ENCODE assay signal across 23 cellular contexts in the genomic region with DNA sequence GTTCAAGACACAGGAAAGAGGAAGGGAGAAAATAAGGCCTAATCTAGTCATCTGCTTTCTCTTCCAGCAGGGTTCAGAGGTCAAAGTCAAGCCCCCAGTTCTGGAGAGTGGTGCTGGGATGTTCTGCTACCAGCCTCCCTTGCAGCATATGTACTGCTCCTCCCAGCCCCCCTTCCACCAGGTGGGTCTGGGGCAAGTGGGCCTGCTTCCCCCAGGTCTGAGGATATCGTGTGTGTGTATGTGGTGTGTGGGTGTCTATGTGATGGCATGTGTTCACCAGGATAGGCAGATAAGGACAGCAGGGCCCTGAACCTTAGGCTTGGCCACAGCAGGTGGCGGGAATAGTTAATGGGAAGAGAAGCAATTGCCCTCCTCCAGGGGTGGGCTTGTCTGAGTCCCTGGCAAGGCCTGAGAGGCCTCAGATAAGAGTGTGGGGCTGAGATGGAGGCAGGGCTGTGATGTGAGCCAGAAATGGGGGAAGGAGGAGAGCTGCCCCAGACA. TPM values are rescaled to one million over a fixed set of nuclear protein-coding genes. Genes with fewer than 3 reads are reported as not detected.
DNase-seq lines count a peak whose midpoint lies in the region; FAIRE-seq and TF ChIP-seq lines count a peak whose summit lies in the region.
"Had no signal": no experiment of that assay in that cellular context is flagged by ENCODE, and none has a peak within 500 bp of the region (broad histone marks: within the 10 kb centered on the region; RNA-seq: fewer than 3 reads in every experiment).

No MANE protein-coding gene starts in this region.

- DNase-seq in HTR-8/SVneo (ENCODE audit: insufficient read length, low spot score) (no peak), endothelial cell (ENCODE audit: low spot score) (no peak), progenitor cell of endocrine pancreas (ENCODE audit: low spot score, unreplicated experiment) (no peak), esophagus muscularis mucosa (ENCODE audit: extremely low spot score) (no peak), globus pallidus (ENCODE audit: low spot score) (no peak), GM10266 (ENCODE audit: extremely low spot score) (no peak)
- DNase-seq: activated CD8-positive, alpha-beta T cell treated with anti-CD3 and anti-CD28 coated beads, Interleukin-2, amount 10 ng/mL, durations not matched to agents 7 days and 5 days; activated naive CD4-positive, alpha-beta T cell treated with anti-CD3 and anti-CD28 coated beads, Interleukin-2, amount 10 ng/mL, durations not matched to agents 7 days and 5 days; activated T-cell treated with anti-CD3 and anti-CD28 coated beads, Interleukin-2, amount 50 U/mL, for 24 hours; CD4-positive, CD25-positive, alpha-beta regulatory T cell; dorsolateral prefrontal cortex; kidney glomerular epithelial cell; mesenchymal stem cell; naive thymus-derived CD4-positive, alpha-beta T cell; NCI-H1417 treated with DMSO at 0.1 percent for 48 hours; NCI-H510A treated with DMSO at 0.1 percent for 48 hours; NK-92 treated with Interleukin-12 subunit alpha and Interleukin-12 subunit beta, amount 100 ng/mL, for 24 hours had no signal

- H3K9me3 Mint-ChIP-seq in endothelial cell (ENCODE audit: unreplicated experiment), result no peaks in the 10 kb centered on the region
- no peaks in the 10 kb centered on the region for H3K9me3 Mint-ChIP-seq in progenitor cell of endocrine pancreas (ENCODE audit: low read depth)
- H3K9me3 Mint-ChIP-seq: activated naive CD4-positive, alpha-beta T cell treated with anti-CD3 and anti-CD28 coated beads, Interleukin-2, amount 10 ng/mL, durations not matched to agents 7 days and 5 days; activated T-cell treated with anti-CD3 and anti-CD28 coated beads, Interleukin-2, amount 50 U/mL, for 24 hours; CD4-positive, CD25-positive, alpha-beta regulatory T cell; naive thymus-derived CD4-positive, alpha-beta T cell; T-helper 2 cell treated with Interferon-gamma antibody and Interleukin-4, amounts not matched to agents 5 μg/mL and 100 μg/mL, for 36 hours had no signal

- no peak overlapping the region for H3K4me3 Mint-ChIP-seq in endothelial cell (ENCODE audit: unreplicated experiment)
- no peak overlapping the region for H3K4me3 Mint-ChIP-seq in progenitor cell of endocrine pancreas (ENCODE audit: low read depth)
- H3K4me3 Mint-ChIP-seq: activated CD8-positive, alpha-beta T cell treated with anti-CD3 and anti-CD28 coated beads, Interleukin-2, amount 10 ng/mL, durations not matched to agents 7 days and 5 days; activated naive CD4-positive, alpha-beta T cell treated with anti-CD3 and anti-CD28 coated beads, Interleukin-2, amount 10 ng/mL, durations not matched to agents 7 days and 5 days; activated T-cell treated with anti-CD3 and anti-CD28 coated beads, Interleukin-2, amount 50 U/mL, for 24 hours; CD4-positive, CD25-positive, alpha-beta regulatory T cell; naive thymus-derived CD4-positive, alpha-beta T cell; T-helper 2 cell treated with Interferon-gamma antibody and Interleukin-4, amounts not matched to agents 5 μg/mL and 100 μg/mL, for 36 hours had no signal

- H3K36me3 Mint-ChIP-seq in endothelial cell (ENCODE audit: low read depth, unreplicated experiment) (no peaks in the 10 kb centered on the region), progenitor cell of endocrine pancreas (ENCODE audit: insufficient read depth) (no peaks in the 10 kb centered on the region)
- H3K36me3 Mint-ChIP-seq: activated naive CD4-positive, alpha-beta T cell treated with anti-CD3 and anti-CD28 coated beads, Interleukin-2, amount 10 ng/mL, durations not matched to agents 7 days and 5 days; CD4-positive, CD25-positive, alpha-beta regulatory T cell; naive thymus-derived CD4-positive, alpha-beta T cell had no signal

- H3K27ac Mint-ChIP-seq in endothelial cell (ENCODE audit: unreplicated experiment) (peak overlapping the region; percentile 66), progenitor cell of endocrine pancreas (peak overlapping the region; percentile 39)
- H3K27ac Mint-ChIP-seq: activated CD8-positive, alpha-beta T cell treated with anti-CD3 and anti-CD28 coated beads, Interleukin-2, amount 10 ng/mL, durations not matched to agents 7 days and 5 days; activated naive CD4-positive, alpha-beta T cell treated with anti-CD3 and anti-CD28 coated beads, Interleukin-2, amount 10 ng/mL, durations not matched to agents 7 days and 5 days; activated T-cell treated with anti-CD3 and anti-CD28 coated beads, Interleukin-2, amount 50 U/mL, for 24 hours; T-helper 2 cell treated with Interferon-gamma antibody and Interleukin-4, amounts not matched to agents 5 μg/mL and 100 μg/mL, for 36 hours had no signal

- H3K9me3 ChIP-seq in esophagus muscularis mucosa, result no peaks in the 10 kb centered on the region

- TF ChIP-seq CTCF in endothelial cell (IDR thresholded peaks at IDR 0.05; ENCODE audit: unreplicated experiment) (no peak), progenitor cell of endocrine pancreas (IDR thresholded peaks at IDR 0.05; ENCODE audit: unreplicated experiment) (no peak), esophagus muscularis mucosa (IDR thresholded peaks at IDR 0.05) (no peak), GM10266 (IDR thresholded peaks at IDR 0.05; ENCODE audit: control insufficient read depth, insufficient read depth, low read depth, missing control alignments) (no peak)

- TF ChIP-seq POLR2A in esophagus muscularis mucosa (IDR thresholded peaks at IDR 0.05; ENCODE audit: low read depth), result no peak

- TF ChIP-seq EP300 in esophagus muscularis mucosa (IDR thresholded peaks at IDR 0.05), result no peak

- H3K36me3 ChIP-seq in esophagus muscularis mucosa, result no peaks in the 10 kb centered on the region

- H3K27me3 Mint-ChIP-seq in endothelial cell (ENCODE audit: unreplicated experiment), result peaks cover 11% of the 10 kb centered on the region
- peaks cover 4% of the 10 kb centered on the region for H3K27me3 Mint-ChIP-seq in progenitor cell of endocrine pancreas
- H3K27me3 Mint-ChIP-seq: activated T-cell treated with anti-CD3 and anti-CD28 coated beads, Interleukin-2, amount 50 U/mL, for 24 hours had no signal

- no peaks in the 10 kb centered on the region for H3K4me1 Mint-ChIP-seq in endothelial cell (ENCODE audit: unreplicated experiment)
- H3K4me1 Mint-ChIP-seq in progenitor cell of endocrine pancreas (ENCODE audit: low read depth), result peaks cover 15% of the 10 kb centered on the region
- H3K4me1 Mint-ChIP-seq: activated naive CD4-positive, alpha-beta T cell treated with anti-CD3 and anti-CD28 coated beads, Interleukin-2, amount 10 ng/mL, durations not matched to agents 7 days and 5 days; CD4-positive, CD25-positive, alpha-beta regulatory T cell had no signal

- H3K4me3 ChIP-seq in esophagus muscularis mucosa, result no peak overlapping the region
- H3K4me3 ChIP-seq: dorsolateral prefrontal cortex had no signal

- H3K4me1 ChIP-seq in esophagus muscularis mucosa, result peaks cover 0 to 7% (median 7%) of the 10 kb centered on the region in 4 donors

- peaks cover 0 to 18% (median 0%) of the 10 kb centered on the region in 4 donors for H3K27me3 ChIP-seq in esophagus muscularis mucosa

- intact Hi-C loops in esophagus muscularis mucosa (cut with DNase I), result no loop called here

- WGBS in esophagus muscularis mucosa, result 100% methylated on average over 2 of the region's 2 CpGs

- FAIRE-seq in HTR-8/SVneo (lab: Jason Lieb, UNC), result peak; percentile 33

- H3K27ac ChIP-seq in esophagus muscularis mucosa (replicated peaks in 1 of 4), result no peak overlapping the region
- H3K27ac ChIP-seq: dorsolateral prefrontal cortex, parathyroid adenoma had no signal

RNA-seq across cellular contexts. Expression of gene FOXN1, which starts 21.1 kb away (rescaled TPM):
- not detected for total RNA-seq in endothelial cell (ENCODE audit: unreplicated experiment)
- total RNA-seq in progenitor cell of endocrine pancreas, result 0.07 TPM in 1 of 2 replicates, not detected in the other
- total RNA-seq in esophagus muscularis mucosa, result not detected
- total RNA-seq: activated CD8-positive, alpha-beta T cell treated with anti-CD3 and anti-CD28 coated beads, Interleukin-2, amount 10 ng/mL, durations not matched to agents 7 days and 5 days; CD4-positive, CD25-positive, alpha-beta regulatory T cell; dorsolateral prefrontal cortex; G401; M059J; naive thymus-derived CD4-positive, alpha-beta T cell; sciatic nerve had no signal

RNA-seq across cellular contexts. Expression of gene UNC119, which starts 25.2 kb away (rescaled TPM):
- 47.2 TPM for total RNA-seq in endothelial cell (ENCODE audit: unreplicated experiment)
- 41.3 and 46.7 TPM in 2 replicates for total RNA-seq in progenitor cell of endocrine pancreas
- 10 to 100 TPM; 16.1 to 36.3 (median 23.2) TPM for total RNA-seq in esophagus muscularis mucosa

RNA-seq across cellular contexts. Expression of gene PIGS, which starts 44.1 kb away (rescaled TPM):
- total RNA-seq in endothelial cell (ENCODE audit: unreplicated experiment) (53.6 TPM), progenitor cell of endocrine pancreas (65.0 and 68.2 TPM in 2 replicates), esophagus muscularis mucosa (10 to 100 TPM; 41.9 to 55.5 (median 47.2) TPM)

RNA-seq across cellular contexts. Expression of gene ALDOC, which starts 49.5 kb away (rescaled TPM):
- 18.3 TPM for total RNA-seq in endothelial cell (ENCODE audit: unreplicated experiment)
- total RNA-seq in progenitor cell of endocrine pancreas, result 4.8 and 5.6 TPM in 2 replicates
- 10 to 100 TPM; 21.6 to 49.5 (median 27.5) TPM for total RNA-seq in esophagus muscularis mucosa

RNA-seq across cellular contexts. Expression of gene SLC13A2, which starts 53.8 kb away (rescaled TPM):
- not detected for total RNA-seq in endothelial cell (ENCODE audit: unreplicated experiment)
- total RNA-seq in progenitor cell of endocrine pancreas, result 0.29 and 0.31 TPM in 2 replicates
- not detected for total RNA-seq in esophagus muscularis mucosa
- total RNA-seq: activated CD8-positive, alpha-beta T cell treated with anti-CD3 and anti-CD28 coated beads, Interleukin-2, amount 10 ng/mL, durations not matched to agents 7 days and 5 days; CD4-positive, CD25-positive, alpha-beta regulatory T cell; esophagus mucosa; G401; M059J; naive thymus-derived CD4-positive, alpha-beta T cell; sciatic nerve had no signal
